Comparison of ENCODE assay signal across 8 cellular contexts in the genomic region with DNA sequence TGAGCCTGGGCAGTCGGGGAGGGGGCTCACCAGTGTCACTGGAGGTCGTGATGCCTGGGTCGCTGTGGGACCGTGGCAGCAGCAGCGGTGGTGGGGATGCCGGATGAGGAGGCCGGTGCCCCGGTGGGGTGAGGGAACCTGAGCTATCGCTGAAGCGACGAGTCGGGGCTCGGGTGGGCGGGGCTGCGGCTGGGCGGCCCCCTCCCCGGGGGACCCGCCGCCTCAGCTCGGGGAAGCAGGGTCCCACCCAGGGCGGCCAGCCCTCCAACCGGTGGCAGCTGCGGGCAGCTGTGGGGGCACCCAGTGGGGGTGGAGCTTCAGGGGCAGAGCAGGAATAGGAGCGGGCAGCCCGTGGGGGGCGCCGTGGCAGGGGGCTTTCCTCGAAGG.
DNase-seq lines count a peak whose midpoint lies in the region; ATAC-seq lines count a peak whose summit lies in the region.

No MANE protein-coding gene starts in this region.

- H3K27ac ChIP-seq in duodenal mucosa (ENCODE audit: low read depth, low read length), result no peak overlapping the region

- peak overlapping the region; percentile 70 to 86 for H3K4me3 Mint-ChIP-seq in stimulated activated naive CD8-positive, alpha-beta T cell treated with anti-CD3 and anti-CD28 coated beads, Interleukin-15, amount 100 ng/mL, for 72 hours

- peaks cover 16 to 26% of the 10 kb centered on the region in 2 donors for H3K4me1 ChIP-seq in duodenal mucosa (ENCODE audit: control insufficient read depth in 1 of 2, insufficient read depth in 2 of 2, low read length in 2 of 2)

- H3K9me3 Mint-ChIP-seq in stimulated activated naive CD8-positive, alpha-beta T cell treated with anti-CD3 and anti-CD28 coated beads, Interleukin-15, amount 100 ng/mL, for 72 hours, result no peaks in the 10 kb centered on the region

- H3K9ac ChIP-seq in duodenal mucosa (ENCODE audit: low read depth in 1 of 2, low read length in 2 of 2), result peak overlapping the region; percentile 65 to 66

- H3K27me3 Mint-ChIP-seq in stimulated activated naive CD8-positive, alpha-beta T cell treated with anti-CD3 and anti-CD28 coated beads, Interleukin-15, amount 100 ng/mL, for 72 hours, result no peaks in the 10 kb centered on the region

- H3K36me3 ChIP-seq in duodenal mucosa (ENCODE audit: control insufficient read depth in 1 of 2, insufficient read depth in 2 of 2, low read length in 2 of 2), result peaks cover 0 to 7% of the 10 kb centered on the region in 2 donors

- peak; percentile 19 for ATAC-seq in HG03378 (IDR thresholded peaks at IDR 0.05; ENCODE audit: unreplicated experiment)
- ATAC-seq in stimulated activated naive CD8-positive, alpha-beta T cell treated with anti-CD3 and anti-CD28 coated beads, Interleukin-15, amount 100 ng/mL, for 72 hours, result peak; percentile 47

- in situ Hi-C loops in KBM-7 (cut with MboI; ENCODE audit: low pct_unique_long_range_greater_than_20kb, low sequenced_read_pairs), result no loop called here

- DNase-seq in NCI-H1694 (lab: John Stamatoyannopoulos, UW) (peak; percentile 75), NCI-H1694 treated with DMSO at 0.1 percent for 48 hours (lab: John Stamatoyannopoulos, UW) (no peak), SW 1271 (lab: John Stamatoyannopoulos, UW) (no peak), NCI-H2227 treated with DMSO at 0.1 percent for 48 hours (lab: John Stamatoyannopoulos, UW) (no peak), KBM-7 (no peak)
- no peak for DNase-seq in stimulated activated naive CD8-positive, alpha-beta T cell treated with anti-CD3 and anti-CD28 coated beads, Interleukin-15, amount 100 ng/mL, for 72 hours

- peak overlapping the region; percentile 43 to 61 for H3K4me3 ChIP-seq in duodenal mucosa (ENCODE audit: low read depth in 1 of 2, low read length in 2 of 2)

- H3K27ac Mint-ChIP-seq in stimulated activated naive CD8-positive, alpha-beta T cell treated with anti-CD3 and anti-CD28 coated beads, Interleukin-15, amount 100 ng/mL, for 72 hours, result peak overlapping the region; percentile 57 to 93

- peaks cover 47% of the 10 kb centered on the region for H3K4me1 Mint-ChIP-seq in stimulated activated naive CD8-positive, alpha-beta T cell treated with anti-CD3 and anti-CD28 coated beads, Interleukin-15, amount 100 ng/mL, for 72 hours

- H3K9me3 ChIP-seq in duodenal mucosa (ENCODE audit: control insufficient read depth in 1 of 2, low read length in 2 of 2), result no peaks in the 10 kb centered on the region

- H3K27me3 ChIP-seq in duodenal mucosa (ENCODE audit: control insufficient read depth in 1 of 2, insufficient read depth in 2 of 2, low read length in 2 of 2), result no peaks in the 10 kb centered on the region
